ENCODE assay signal across 1 cellular context in genomic region chr4:60241886-60242285, GRCh38.
TF ChIP-seq lines count a peak whose summit lies in the region.

No MANE protein-coding gene starts in this region.

TF ChIP-seq in SK-N-SH treated with all-trans-retinoic acid at 6 μM for 48 hours, 23 proteins besides CTCF, POLR2A, EP300 and RAD21 (continued from another document):
- no peak for TF ChIP-seq TOX (CRISPR knock-in tag; IDR thresholded peaks at IDR 0.05; ENCODE audit: borderline replicate concordance)
- no peak for TF ChIP-seq ISL1 (CRISPR knock-in tag; IDR thresholded peaks at IDR 0.05)
- no peak for TF ChIP-seq ARNTL (CRISPR knock-in tag; IDR thresholded peaks at IDR 0.05; ENCODE audit: borderline replicate concordance, low read depth)
- no peak for TF ChIP-seq PPARA (CRISPR knock-in tag; IDR thresholded peaks at IDR 0.05; ENCODE audit: borderline replicate concordance)
- no peak for TF ChIP-seq BACH2 (CRISPR knock-in tag; IDR thresholded peaks at IDR 0.05; ENCODE audit: borderline replicate concordance)
- TF ChIP-seq ZNF565 (CRISPR knock-in tag; conservative IDR thresholded peaks at IDR 0.05; ENCODE audit: low read depth), result no peak
- no peak for TF ChIP-seq ESRRG (CRISPR knock-in tag; IDR thresholded peaks at IDR 0.05)
- TF ChIP-seq TSHZ2 (CRISPR knock-in tag; IDR thresholded peaks at IDR 0.05), result no peak
- TF ChIP-seq RARB (CRISPR knock-in tag; IDR thresholded peaks at IDR 0.05), result no peak
- TF ChIP-seq ZNF70 (CRISPR knock-in tag; IDR thresholded peaks at IDR 0.05), result no peak
- no peak for TF ChIP-seq ZC3H10 (CRISPR knock-in tag; IDR thresholded peaks at IDR 0.05)
- no peak for TF ChIP-seq SNAI2 (CRISPR knock-in tag; IDR thresholded peaks at IDR 0.05)
